Comparison of ENCODE assay signal across 18 cellular contexts in genomic region chr1:32770741-32771548, GRCh38.
"Had no signal": no experiment of that assay in that cellular context is flagged by ENCODE, and none has a peak within 500 bp of the region (broad histone marks: within the 10 kb centered on the region; RNA-seq: fewer than 3 reads in every experiment).

No MANE protein-coding gene starts in this region.

- H2AFZ ChIP-seq: hepatocyte had no signal

- H3K4me2 ChIP-seq: hepatocyte had no signal

- H3K9me3 Mint-ChIP-seq: activated naive CD4-positive, alpha-beta T cell treated with anti-CD3 and anti-CD28 coated beads, Interleukin-2, amount 50 U/mL, for 24 hours; activated T-helper 17 cell treated with anti-CD3 and anti-CD28 coated beads, Interleukin-2, amount 50 U/mL, for 72 hours; nephron; T-cell had no signal

- H3K27ac ChIP-seq: brain microvascular endothelial cell, hepatocyte, VCaP had no signal

- H3K4me3 Mint-ChIP-seq: activated naive CD4-positive, alpha-beta T cell treated with anti-CD3 and anti-CD28 coated beads, Interleukin-2, amount 50 U/mL, for 24 hours; activated T-helper 17 cell treated with anti-CD3 and anti-CD28 coated beads, Interleukin-2, amount 50 U/mL, for 72 hours; nephron; T-cell had no signal

- H3K4me1 Mint-ChIP-seq: activated T-helper 17 cell treated with anti-CD3 and anti-CD28 coated beads, Interleukin-2, amount 50 U/mL, for 72 hours had no signal

- DNase-seq: activated CD4-positive, alpha-beta T cell treated with anti-CD3 and anti-CD28 coated beads for 48 hours; activated CD8-positive, alpha-beta memory T cell treated with anti-CD3 and anti-CD28 coated beads for 24 hours; amygdala; brain microvascular endothelial cell; cerebellar nuclear complex; dermis blood vessel endothelial cell; erythroblast; mammary epithelial cell; stimulated activated CD4-positive, alpha-beta T cell treated with anti-CD3 and anti-CD28 coated beads, Interleukin-4, amount 100 ng/mL, for 1 hour; stimulated activated CD8-positive, alpha-beta memory T cell treated with anti-CD3 and anti-CD28 coated beads, Interleukin-4, amount 100 ng/mL, for 48 hours; stimulated activated naive CD8-positive, alpha-beta T cell treated with anti-CD3 and anti-CD28 coated beads, Interleukin-15, Interleukin-2, amounts not matched to agents 100 U/mL and 50 U/mL, for 24 hours; T-cell; T1000 had no signal

- H3K27me3 ChIP-seq: brain microvascular endothelial cell, hepatocyte had no signal

- H3K27me3 Mint-ChIP-seq: activated naive CD4-positive, alpha-beta T cell treated with anti-CD3 and anti-CD28 coated beads, Interleukin-2, amount 50 U/mL, for 24 hours; activated T-helper 17 cell treated with anti-CD3 and anti-CD28 coated beads, Interleukin-2, amount 50 U/mL, for 72 hours; T-cell had no signal

- H3K4me3 ChIP-seq: hepatocyte had no signal

- H3K27ac Mint-ChIP-seq: activated naive CD4-positive, alpha-beta T cell treated with anti-CD3 and anti-CD28 coated beads, Interleukin-2, amount 50 U/mL, for 24 hours; activated T-helper 17 cell treated with anti-CD3 and anti-CD28 coated beads, Interleukin-2, amount 50 U/mL, for 72 hours; T-cell had no signal
